Comparison of ENCODE assay signal across 1 cellular context in genomic region chr19:12789904-12790619, GRCh38.
A peak's percentile ranks its signal among the peaks of the same experiment; 100 is the strongest.
TF ChIP-seq lines count a peak whose summit lies in the region.

No MANE protein-coding gene starts in this region.

TF ChIP-seq in K562, 482 proteins besides CTCF, POLR2A, EP300 and RAD21 (continued from another document):
- no peak for TF ChIP-seq ZNF407 (IDR thresholded peaks at IDR 0.05; ENCODE audit: low read depth)
- TF ChIP-seq CEBPG (CRISPR knock-in tag; IDR thresholded peaks at IDR 0.05) = peak; percentile 82
- TF ChIP-seq CEBPG (tag; conservative IDR thresholded peaks at IDR 0.05 in 1 of 2, IDR thresholded peaks at IDR 0.05 in 1 of 2) = peak in 1 of 2 experiments; percentile 91; a peak in 3 of 4 replicates
- TF ChIP-seq ZBTB7A (IDR thresholded peaks at IDR 0.05; ENCODE audit: borderline replicate concordance, control insufficient read depth, low read depth, low read length) = peak; percentile 85
- TF ChIP-seq RFX1 (IDR thresholded peaks at IDR 0.05) = peak; percentile 99
